In genomic region chr3:109888026-109888425, GRCh38 we compare ENCODE assay signal across 28 cellular contexts.
"Had no signal": no experiment of that assay in that cellular context is flagged by ENCODE, and none has a peak within 500 bp of the region (broad histone marks: within the 10 kb centered on the region; RNA-seq: fewer than 3 reads in every experiment).

No MANE protein-coding gene starts in this region.

- H3K27me3 ChIP-seq: gastroesophageal sphincter, ovary, sigmoid colon, uterus had no signal

- ATAC-seq: activated CD8-positive, alpha-beta T cell treated with anti-CD3 and anti-CD28 coated beads for 36 hours; activated T-cell treated with anti-CD3 and anti-CD28 coated beads, Interleukin-2, amount 50 U/mL, for 4 hours; activated T-helper 17 cell treated with anti-CD3 and anti-CD28 coated beads, Interleukin-2, amount 50 U/mL, for 72 hours; effector memory CD8-positive, alpha-beta T cell; gastroesophageal sphincter; left cardiac atrium; left ventricle myocardium superior; stimulated activated memory B cell treated with anti-CD40 and anti-IgM and Interleukin-4, amounts not matched to agents 10 μg/mL and 1 μg/mL and 100 μg/mL, for 72 hours; stimulated activated naive CD8-positive, alpha-beta T cell treated with anti-CD3 and anti-CD28 coated beads, Interleukin-15, amount 100 ng/mL, for 72 hours; WTC11 had no signal

- H3K9me3 ChIP-seq: ovary, prostate gland, sigmoid colon had no signal

- H3K4me3 ChIP-seq: gastroesophageal sphincter, ovary, prostate gland, sigmoid colon, uterus had no signal

- H3K27ac ChIP-seq: gastroesophageal sphincter, ovary, prostate gland, sigmoid colon, uterus had no signal

- H3K4me1 ChIP-seq: gastroesophageal sphincter, prostate gland, sigmoid colon, uterus had no signal

- H3K36me3 ChIP-seq: gastroesophageal sphincter, ovary, prostate gland, sigmoid colon, uterus had no signal

- FAIRE-seq: astrocyte, keratinocyte, small intestine had no signal

- DNase-seq: activated CD4-positive, alpha-beta T cell treated with anti-CD3 and anti-CD28 coated beads, Interleukin-2, amount 50 U/mL, for 1 hour; activated CD8-positive, alpha-beta T cell treated with anti-CD3 and anti-CD28 coated beads for 36 hours; activated gamma-delta T cell treated with Interleukin-2 at 50 U/mL for 16 hours; activated naive CD4-positive, alpha-beta T cell treated with anti-CD3 and anti-CD28 coated beads, Interleukin-2, amount 50 U/mL, for 16 hours; activated T-cell treated with anti-CD3 and anti-CD28 coated beads, Interleukin-2, amount 50 U/mL, for 4 hours; amniotic stem cell; caudate nucleus; cortex of kidney; effector memory CD8-positive, alpha-beta T cell; hippocampal formation; left cardiac atrium; left ventricle myocardium superior; naive B cell; ovary; retina; sigmoid colon; small intestine; stimulated activated CD4-positive, alpha-beta T cell treated with anti-CD3 and anti-CD28 coated beads, Interleukin-4, amount 100 ng/mL, for 24 hours; stimulated activated naive CD8-positive, alpha-beta T cell treated with anti-CD3 and anti-CD28 coated beads, Interleukin-15, amount 100 ng/mL, for 72 hours; substantia nigra; uterus had no signal
